ENCODE assay signal across 21 cellular contexts in genomic region chr15:45184562-45185041, GRCh38. TPM values are rescaled to one million over a fixed set of nuclear protein-coding genes. Genes with fewer than 3 reads are reported as not detected.
DNase-seq lines count a peak whose midpoint lies in the region; ATAC-seq and TF ChIP-seq lines count a peak whose summit lies in the region.
"Had no signal": no experiment of that assay in that cellular context is flagged by ENCODE, and none has a peak within 500 bp of the region (broad histone marks: within the 10 kb centered on the region; RNA-seq: fewer than 3 reads in every experiment).

No MANE protein-coding gene starts in this region.

- H3K9me3 Mint-ChIP-seq in stimulated activated naive B cell treated with anti-CD40 and anti-IgM and Interleukin-4, amounts not matched to agents 10 μg/mL and 1 μg/mL and 100 μg/mL, for 72 hours: no peaks in the 10 kb centered on the region
- H3K9me3 Mint-ChIP-seq: activated CD4-positive, alpha-beta T cell treated with anti-CD3 and anti-CD28 coated beads, Interleukin-2, amount 10 ng/mL, durations not matched to agents 7 days and 5 days; CD4-positive, alpha-beta T cell; HFFc6; stimulated activated naive CD8-positive, alpha-beta T cell treated with anti-CD3 and anti-CD28 coated beads, Interleukin-15, amount 100 ng/mL, for 72 hours had no signal

- peaks cover 12 to 27% of the 10 kb centered on the region in 2 donors for H3K36me3 Mint-ChIP-seq in stimulated activated naive B cell treated with anti-CD40 and anti-IgM and Interleukin-4, amounts not matched to agents 10 μg/mL and 1 μg/mL and 100 μg/mL, for 72 hours

- peaks cover 47 to 65% of the 10 kb centered on the region in 2 donors for H3K4me1 Mint-ChIP-seq in stimulated activated naive B cell treated with anti-CD40 and anti-IgM and Interleukin-4, amounts not matched to agents 10 μg/mL and 1 μg/mL and 100 μg/mL, for 72 hours

- H3K4me1 ChIP-seq in mucosa of descending colon (ENCODE audit: low read depth): peaks cover 21% of the 10 kb centered on the region

- intact Hi-C loops in mucosa of descending colon (cut with DNase I, micrococcal nuclease): no loop called here

- no peak overlapping the region for H3K4me3 Mint-ChIP-seq in stimulated activated naive B cell treated with anti-CD40 and anti-IgM and Interleukin-4, amounts not matched to agents 10 μg/mL and 1 μg/mL and 100 μg/mL, for 72 hours
- H3K4me3 Mint-ChIP-seq: activated CD4-positive, alpha-beta T cell treated with anti-CD3 and anti-CD28 coated beads, Interleukin-2, amount 10 ng/mL, durations not matched to agents 7 days and 5 days; HFFc6 had no signal

- no peaks in the 10 kb centered on the region for H3K9me3 ChIP-seq in mucosa of descending colon
- H3K9me3 ChIP-seq: A549, vagina had no signal

- no peak for TF ChIP-seq CTCF in mucosa of descending colon (IDR thresholded peaks at IDR 0.05)

- no peaks in the 10 kb centered on the region for H3K36me3 ChIP-seq in mucosa of descending colon (ENCODE audit: low read depth)
- H3K36me3 ChIP-seq: cardiac muscle cell, vagina had no signal

- no peak overlapping the region for H3K4me3 ChIP-seq in mucosa of descending colon
- H3K4me3 ChIP-seq: A549, cardiac muscle cell, vagina had no signal

- peak; percentile 49 for DNase-seq in activated effector memory CD4-positive, alpha-beta T cell treated with anti-CD3 and anti-CD28 coated beads, Interleukin-2, amount 50 U/mL, for 16 hours
- no peak for DNase-seq in activated effector memory CD4-positive, alpha-beta T cell treated with Interleukin-2 at 50 U/mL for 16 hours
- DNase-seq in NCI-H82 (lab: John Stamatoyannopoulos, UW) (peak; percentile 78), mucosa of descending colon (no peak), NOMO-1 (lab: John Stamatoyannopoulos, UW; ENCODE audit: unreplicated experiment in 2 of 2) (no peak)
- DNase-seq in stimulated activated naive B cell treated with anti-CD40 and anti-IgM and Interleukin-4, amounts not matched to agents 10 μg/mL and 1 μg/mL and 100 μg/mL, for 72 hours: no peak
- DNase-seq in NK-92 treated with Interleukin-12 subunit alpha and Interleukin-12 subunit beta, amount 100 ng/mL, for 24 hours (lab: John Stamatoyannopoulos, UW): no peak
- DNase-seq: activated CD4-positive, alpha-beta T cell treated with anti-CD3 and anti-CD28 coated beads, Interleukin-2, amount 10 ng/mL, durations not matched to agents 7 days and 5 days; activated T-cell treated with anti-CD3 and anti-CD28 coated beads, Interleukin-2, amount 50 U/mL, for 1 hour; CD4-positive, alpha-beta T cell; DMS79 treated with DMSO at 0.1 percent for 48 hours; effector CD8-positive, alpha-beta T cell; HFFc6; stimulated activated naive CD8-positive, alpha-beta T cell treated with anti-CD3 and anti-CD28 coated beads, Interleukin-15, amount 100 ng/mL, for 72 hours had no signal

- ATAC-seq in mucosa of descending colon: peak; percentile 44
- ATAC-seq in stimulated activated naive B cell treated with anti-CD40 and anti-IgM and Interleukin-4, amounts not matched to agents 10 μg/mL and 1 μg/mL and 100 μg/mL, for 72 hours (replicated peaks): no peak
- ATAC-seq in GM18861 (IDR thresholded peaks at IDR 0.05; ENCODE audit: unreplicated experiment): no peak
- ATAC-seq: A549; stimulated activated naive CD8-positive, alpha-beta T cell treated with anti-CD3 and anti-CD28 coated beads, Interleukin-15, amount 100 ng/mL, for 72 hours had no signal

- H3K27me3 Mint-ChIP-seq in stimulated activated naive B cell treated with anti-CD40 and anti-IgM and Interleukin-4, amounts not matched to agents 10 μg/mL and 1 μg/mL and 100 μg/mL, for 72 hours: no peaks in the 10 kb centered on the region
- H3K27me3 Mint-ChIP-seq: CD4-positive, alpha-beta T cell; stimulated activated naive CD8-positive, alpha-beta T cell treated with anti-CD3 and anti-CD28 coated beads, Interleukin-15, amount 100 ng/mL, for 72 hours had no signal

- H3K27ac Mint-ChIP-seq in stimulated activated naive B cell treated with anti-CD40 and anti-IgM and Interleukin-4, amounts not matched to agents 10 μg/mL and 1 μg/mL and 100 μg/mL, for 72 hours: peak overlapping the region; percentile 80
- H3K27ac Mint-ChIP-seq: activated CD4-positive, alpha-beta T cell treated with anti-CD3 and anti-CD28 coated beads, Interleukin-2, amount 10 ng/mL, durations not matched to agents 7 days and 5 days; CD4-positive, alpha-beta T cell; HFFc6; stimulated activated naive CD8-positive, alpha-beta T cell treated with anti-CD3 and anti-CD28 coated beads, Interleukin-15, amount 100 ng/mL, for 72 hours had no signal

RNA-seq across cellular contexts. Expression of gene SHF, which starts 3.2 kb away (rescaled TPM):
- total RNA-seq in mucosa of descending colon: 10 to 100 TPM in 2 of 3 donors, 1 to 10 TPM in 1; 5.4 to 19.2 (median 14.9) TPM

RNA-seq across cellular contexts. Expression of gene DUOX1, which starts 54.8 kb away (rescaled TPM):
- total RNA-seq in mucosa of descending colon: 1 to 10 TPM in 1 of 3 donors, under 1 TPM in 2; 0.43 to 1.7 (median 0.70) TPM
- total RNA-seq: activated CD4-positive, alpha-beta T cell treated with anti-CD3 and anti-CD28 coated beads, Interleukin-2, amount 10 ng/mL, durations not matched to agents 7 days and 5 days; HT1080; SK-MEL-5 had no signal

RNA-seq across cellular contexts. Expression of gene DUOXA1, which starts 54.9 kb away (rescaled TPM):
- total RNA-seq in mucosa of descending colon: 1 to 10 TPM in 2 of 3 donors, under 1 TPM in 1; 0.29 to 1.6 (median 1.6) TPM
- total RNA-seq: activated CD4-positive, alpha-beta T cell treated with anti-CD3 and anti-CD28 coated beads, Interleukin-2, amount 10 ng/mL, durations not matched to agents 7 days and 5 days; LHCN-M2; SK-MEL-5 had no signal

Comparison
In these comparisons a context has a peak if more than half of its experiments do, and no peak if none do; other contexts are left out.
1. DNase-seq: peak in activated effector memory CD4-positive, alpha-beta T cell treated with anti-CD3 and anti-CD28 coated beads, Interleukin-2, amount 50 U/mL, for 16 hours (single experiment) and NCI-H82 (single experiment); none in activated effector memory CD4-positive, alpha-beta T cell treated with Interleukin-2 at 50 U/mL for 16 hours (single experiment), mucosa of descending colon (0 of 3), stimulated activated naive B cell treated with anti-CD40 and anti-IgM and Interleukin-4, amounts not matched to agents 10 μg/mL and 1 μg/mL and 100 μg/mL, for 72 hours (single experiment), NK-92 treated with Interleukin-12 subunit alpha and Interleukin-12 subunit beta, amount 100 ng/mL, for 24 hours (single experiment) and NOMO-1 (0 of 2).